ENCODE assay signal across 10 cellular contexts in genomic region chr2:218882866-218883366, GRCh38.
DNase-seq lines count a peak whose midpoint lies in the region; ATAC-seq and TF ChIP-seq lines count a peak whose summit lies in the region.
"Had no signal": no experiment of that assay in that cellular context is flagged by ENCODE, and none has a peak within 500 bp of the region (broad histone marks: within the 10 kb centered on the region; RNA-seq: fewer than 3 reads in every experiment).

No MANE protein-coding gene starts in this region.

- H3K4me1 ChIP-seq in NT2/D1 (ENCODE audit: insufficient read depth, insufficient read length) = peaks cover 22% of the 10 kb centered on the region

- no peak overlapping the region for H3K4me3 ChIP-seq in NT2/D1 (ENCODE audit: insufficient read length, low read depth)
- H3K4me3 ChIP-seq in epithelial cell of esophagus (ENCODE audit: low read length) = no peak overlapping the region
- peak overlapping the region in 1 of 7 experiments; percentile 40 for H3K4me3 ChIP-seq in skin epidermis

- peak overlapping the region; percentile 21 for H3K9ac ChIP-seq in NT2/D1 (ENCODE audit: insufficient read length, low read depth)

- no peaks in the 10 kb centered on the region for H3K9me3 ChIP-seq in NT2/D1 (ENCODE audit: insufficient read depth, low read length)

- DNase-seq in DMS53 (lab: John Stamatoyannopoulos, UW) (peak; percentile 22), DMS53 treated with DMSO at 0.1 percent for 48 hours (lab: John Stamatoyannopoulos, UW; ENCODE audit: unreplicated experiment) (no peak), NT2/D1 (ENCODE audit: low read depth, low spot score) (no peak), epithelial cell of esophagus (ENCODE audit: low read depth) (peak; percentile 92), DMS79 treated with DMSO at 0.1 percent for 48 hours (lab: John Stamatoyannopoulos, UW) (no peak)
- DNase-seq: 8988T, Karpas-422 had no signal

- H3K27ac ChIP-seq in skin epidermis = peak overlapping the region in 17 of 21 experiments; percentile 0 to 94 (median 76)

- peaks cover 93% of the 10 kb centered on the region for H3K27me3 ChIP-seq in NT2/D1 (ENCODE audit: insufficient read depth, insufficient read length)

- ATAC-seq in GM21619 (IDR thresholded peaks at IDR 0.05; ENCODE audit: unreplicated experiment) (no peak), HG03354 (IDR thresholded peaks at IDR 0.05; ENCODE audit: poor library complexity, severe bottlenecking, unreplicated experiment) (no peak)

- no peak for TF ChIP-seq CTCF in epithelial cell of esophagus (IDR thresholded peaks at IDR 0.05; ENCODE audit: insufficient read depth, low read depth, low read length, missing control alignments)

- H3K36me3 ChIP-seq in NT2/D1 (ENCODE audit: insufficient read depth, insufficient read length, low read length) = no peaks in the 10 kb centered on the region

Comparison
In these comparisons a context has a peak if more than half of its experiments do, and no peak if none do; other contexts are left out.
1. DNase-seq: peak in DMS53 (single experiment) and epithelial cell of esophagus (single experiment); none in DMS53 treated with DMSO at 0.1 percent for 48 hours (single experiment), NT2/D1 (single experiment) and DMS79 treated with DMSO at 0.1 percent for 48 hours (single experiment).